8 cellular contexts compared by ENCODE assay signal in genomic region chr1:46246548-46247432, GRCh38. TPM values are rescaled to one million over a fixed set of nuclear protein-coding genes. Genes with fewer than 3 reads are reported as not detected.
DNase-seq lines count a peak whose midpoint lies in the region; ATAC-seq and TF ChIP-seq lines count a peak whose summit lies in the region.

No MANE protein-coding gene starts in this region.

- H3K9me3 ChIP-seq in CD8-positive, alpha-beta T cell (ENCODE audit: low read length), result no peaks in the 10 kb centered on the region
- H3K9me3 ChIP-seq in Panc1 (ENCODE audit: control insufficient read depth, insufficient read depth, low read depth, low read length) (no peaks in the 10 kb centered on the region), right atrium auricular region (no peaks in the 10 kb centered on the region)

- H3K4me3 ChIP-seq in CD8-positive, alpha-beta T cell (ENCODE audit: low read depth, low read length), result peak overlapping the region; percentile 78
- H3K4me3 ChIP-seq in Panc1 (ENCODE audit: low read depth in 2 of 2, low read length in 2 of 2), result peak overlapping the region; percentile 64 to 91
- H3K4me3 ChIP-seq in right atrium auricular region, result peak overlapping the region; percentile 47 to 65
- H3K4me3 ChIP-seq in skeletal muscle cell (ENCODE audit: low read depth, low read length), result peak overlapping the region; percentile 77

- peak overlapping the region; percentile 43 for H3K27ac ChIP-seq in CD8-positive, alpha-beta T cell (ENCODE audit: low read depth, low read length)
- H3K27ac ChIP-seq in Panc1 (ENCODE audit: low read length), result peak overlapping the region; percentile 83
- H3K27ac ChIP-seq in right atrium auricular region, result peak overlapping the region; percentile 70 to 80

- in situ Hi-C loops in Panc1 (cut with HindIII; ENCODE audit: low pct_unique_long_range_greater_than_20kb, low sequenced_read_pairs), result no loop called here

- H3K4me3 Mint-ChIP-seq in CD8-positive, alpha-beta T cell, result peak overlapping the region; percentile 87
- peak overlapping the region; percentile 96 for H3K4me3 Mint-ChIP-seq in activated naive CD8-positive, alpha-beta T cell treated with anti-CD3 and anti-CD28 coated beads, Interleukin-2, amount 10 ng/mL, durations not matched to agents 7 days and 5 days

- H3K27ac Mint-ChIP-seq in CD8-positive, alpha-beta T cell, result peak overlapping the region; percentile 84
- peak overlapping the region; percentile 95 for H3K27ac Mint-ChIP-seq in activated naive CD8-positive, alpha-beta T cell treated with anti-CD3 and anti-CD28 coated beads, Interleukin-2, amount 10 ng/mL, durations not matched to agents 7 days and 5 days

- H3K9me3 Mint-ChIP-seq in CD8-positive, alpha-beta T cell, result no peaks in the 10 kb centered on the region
- no peaks in the 10 kb centered on the region for H3K9me3 Mint-ChIP-seq in activated naive CD8-positive, alpha-beta T cell treated with anti-CD3 and anti-CD28 coated beads, Interleukin-2, amount 10 ng/mL, durations not matched to agents 7 days and 5 days

- H3K36me3 Mint-ChIP-seq in CD8-positive, alpha-beta T cell, result no peaks in the 10 kb centered on the region
- peaks cover 22% of the 10 kb centered on the region for H3K36me3 Mint-ChIP-seq in activated naive CD8-positive, alpha-beta T cell treated with anti-CD3 and anti-CD28 coated beads, Interleukin-2, amount 10 ng/mL, durations not matched to agents 7 days and 5 days

- H3K27me3 Mint-ChIP-seq in CD8-positive, alpha-beta T cell (ENCODE audit: low read depth), result no peaks in the 10 kb centered on the region
- H3K27me3 Mint-ChIP-seq in activated naive CD8-positive, alpha-beta T cell treated with anti-CD3 and anti-CD28 coated beads, Interleukin-2, amount 10 ng/mL, durations not matched to agents 7 days and 5 days, result no peaks in the 10 kb centered on the region

- BruUV-seq in Panc1 (replicated peaks; lab: Mats Ljungman, UMichigan), result TSS peak; percentile 87

- POLR2A ChIA-PET in CD8-positive, alpha-beta T cell (lab: Charles Lee), result interaction anchor here (1.0 to 1.4 kb wide), 2 partner anchors 57 to 287 kb away, joined by 3 to 10 read pairs; partner anchors contain the start of genes LRRC41 and UQCRH
- POLR2A ChIA-PET in Panc1 (lab: Charles Lee), result interaction anchor here (0.6 to 1.0 kb wide), 10 partner anchors 18 to 558 kb away, joined by 3 to 17 read pairs (median 7); no protein-coding TSS in a partner anchor
- POLR2A ChIA-PET in activated naive CD8-positive, alpha-beta T cell treated with anti-CD3 and anti-CD28 coated beads, Interleukin-2, amount 10 ng/mL, durations not matched to agents 7 days and 5 days (lab: Charles Lee), result interaction anchor here (0.6 to 2.1 kb wide), 14 partner anchors 11 to 730 kb away, joined by 3 to 18 read pairs (median 5); partner anchors contain the start of genes GPBP1L1, LRRC41, LURAP1 and NASP

- intact Hi-C loops in CD8-positive, alpha-beta T cell (cut with DNase I, micrococcal nuclease), result loop anchor here (1.0 to 10.0 kb wide), 11 partner anchors 48 to 1066 kb away; partner anchors contain the start of genes MOB3C (in 2 of the 2), NSUN4 (in 2 of the 2), POMGNT1 (in 2 of the 2) and EFCAB14 (in 1 of the 2)
- intact Hi-C loops in Panc1 (cut with micrococcal nuclease; ENCODE audit: unreplicated experiment), result no loop called here

- peak in 3 of 7 experiments; percentile 20 to 62 (median 46) for DNase-seq in CD8-positive, alpha-beta T cell
- DNase-seq in GM19238 (ENCODE audit: insufficient read length, low spot score), result peak; percentile 93
- no peak for DNase-seq in Panc1 (ENCODE audit: low read depth, low spot score)
- DNase-seq in activated naive CD8-positive, alpha-beta T cell treated with anti-CD3 and anti-CD28 coated beads, Interleukin-2, amount 10 ng/mL, durations not matched to agents 7 days and 5 days, result no peak
- DNase-seq in right atrium auricular region (ENCODE audit: low spot score), result peak; percentile 64
- DNase-seq in skeletal muscle cell (ENCODE audit: low read depth), result peak; percentile 19
- DNase-seq in pons (ENCODE audit: low spot score), result no peak

- H3K4me1 ChIP-seq in CD8-positive, alpha-beta T cell (ENCODE audit: insufficient read depth, low read length), result peaks cover 10% of the 10 kb centered on the region
- peaks cover 22% of the 10 kb centered on the region for H3K4me1 ChIP-seq in Panc1 (ENCODE audit: control insufficient read depth, insufficient read depth, low read length)
- peaks cover 0 to 16% of the 10 kb centered on the region in 2 donors for H3K4me1 ChIP-seq in right atrium auricular region

- ATAC-seq in CD8-positive, alpha-beta T cell, result peak; percentile 19
- ATAC-seq in HG03280 (IDR thresholded peaks at IDR 0.05; ENCODE audit: unreplicated experiment) (peak; percentile 56), Panc1 (peak; percentile 86)
- peak; percentile 68 for ATAC-seq in activated naive CD8-positive, alpha-beta T cell treated with anti-CD3 and anti-CD28 coated beads, Interleukin-2, amount 10 ng/mL, durations not matched to agents 7 days and 5 days (ENCODE audit: low read depth)

- no peaks in the 10 kb centered on the region for H3K36me3 ChIP-seq in CD8-positive, alpha-beta T cell (ENCODE audit: insufficient read depth, low read length)
- H3K36me3 ChIP-seq in Panc1 (ENCODE audit: control insufficient read depth, insufficient read depth, low read length) (no peaks in the 10 kb centered on the region; the same call in none of the 2 replicates), right atrium auricular region (no peaks in the 10 kb centered on the region)

- H3K4me1 Mint-ChIP-seq in CD8-positive, alpha-beta T cell (ENCODE audit: low read depth), result peaks cover 16% of the 10 kb centered on the region
- H3K4me1 Mint-ChIP-seq in activated naive CD8-positive, alpha-beta T cell treated with anti-CD3 and anti-CD28 coated beads, Interleukin-2, amount 10 ng/mL, durations not matched to agents 7 days and 5 days, result peaks cover 21% of the 10 kb centered on the region

- H3K27me3 ChIP-seq in CD8-positive, alpha-beta T cell (ENCODE audit: insufficient read depth, low read length), result no peaks in the 10 kb centered on the region
- no peaks in the 10 kb centered on the region for H3K27me3 ChIP-seq in Panc1 (ENCODE audit: control insufficient read depth, insufficient read depth, low read length)
- no peaks in the 10 kb centered on the region for H3K27me3 ChIP-seq in right atrium auricular region

- CTCF ChIA-PET in CD8-positive, alpha-beta T cell (lab: Charles Lee), result interaction anchor here (1.1 to 5.7 kb wide), 4 partner anchors 24 to 100 kb away, joined by 4 to 42 read pairs (median 5); partner anchors contain the start of genes LRRC41 and UQCRH
- CTCF ChIA-PET in Panc1 (lab: Charles Lee), result interaction anchor here (0.6 to 2.2 kb wide), 6 partner anchors 9 to 213 kb away, joined by 3 to 12 read pairs (median 4); no protein-coding TSS in a partner anchor

- TF ChIP-seq CTCF in CD8-positive, alpha-beta T cell (IDR thresholded peaks at IDR 0.05), result no peak
- TF ChIP-seq CTCF in Panc1 (IDR thresholded peaks at IDR 0.05) (no peak), right atrium auricular region (IDR thresholded peaks at IDR 0.05) (no peak)

RNA-seq across cellular contexts. Expression of gene RAD54L, which starts 0.8 kb away (rescaled TPM):
- total RNA-seq in CD8-positive, alpha-beta T cell, result 1 to 10 TPM in 1 of 2 experiments, under 1 TPM in 1; 0.56 to 1.4 TPM
- total RNA-seq in Panc1 (2021; ENCODE audit: unreplicated experiment) (29.4 TPM), right atrium auricular region (not detected)
- polyA plus RNA-seq in Panc1 (2012; ENCODE audit: insufficient read length), result 15.3 TPM
- 10 to 100 TPM; 47.9 to 50.8 TPM for total RNA-seq in activated naive CD8-positive, alpha-beta T cell treated with anti-CD3 and anti-CD28 coated beads, Interleukin-2, amount 10 ng/mL, durations not matched to agents 7 days and 5 days

RNA-seq across cellular contexts. Expression of gene LURAP1, which starts 43.7 kb away (rescaled TPM):
- not detected for total RNA-seq in CD8-positive, alpha-beta T cell
- total RNA-seq in Panc1 (2021; ENCODE audit: unreplicated experiment) (3.5 TPM), right atrium auricular region (1 to 10 TPM; 4.1 to 9.1 TPM)
- 1.9 TPM for polyA plus RNA-seq in Panc1 (2012; ENCODE audit: insufficient read length)
- total RNA-seq in activated naive CD8-positive, alpha-beta T cell treated with anti-CD3 and anti-CD28 coated beads, Interleukin-2, amount 10 ng/mL, durations not matched to agents 7 days and 5 days, result under 1 TPM; 0.20 to 0.36 TPM

RNA-seq across cellular contexts. Expression of gene POMGNT1, which starts 48.6 kb away (rescaled TPM):
- total RNA-seq in CD8-positive, alpha-beta T cell, result 10 to 100 TPM; 20.3 to 23.4 TPM
- 178 TPM for total RNA-seq in Panc1 (2021; ENCODE audit: unreplicated experiment)
- 145 TPM for polyA plus RNA-seq in Panc1 (2012; ENCODE audit: insufficient read length)
- total RNA-seq in activated naive CD8-positive, alpha-beta T cell treated with anti-CD3 and anti-CD28 coated beads, Interleukin-2, amount 10 ng/mL, durations not matched to agents 7 days and 5 days, result 10 to 100 TPM; 32.7 to 34.3 TPM
- total RNA-seq in right atrium auricular region, result 10 to 100 TPM; 57.0 to 87.8 TPM

RNA-seq across cellular contexts. Expression of gene LRRC41, which starts 56.6 kb away (rescaled TPM):
- 10 to 100 TPM; 25.5 to 27.1 TPM for total RNA-seq in CD8-positive, alpha-beta T cell
- 55.3 TPM for total RNA-seq in Panc1 (2021; ENCODE audit: unreplicated experiment)
- 46.8 TPM for polyA plus RNA-seq in Panc1 (2012; ENCODE audit: insufficient read length)
- 10 to 100 TPM; 36.8 to 38.8 TPM for total RNA-seq in activated naive CD8-positive, alpha-beta T cell treated with anti-CD3 and anti-CD28 coated beads, Interleukin-2, amount 10 ng/mL, durations not matched to agents 7 days and 5 days
- total RNA-seq in right atrium auricular region, result 10 to 100 TPM; 48.3 to 57.8 TPM

RNA-seq across cellular contexts. Expression of gene UQCRH, which starts 56.7 kb away (rescaled TPM):
- total RNA-seq in CD8-positive, alpha-beta T cell, result 100 to 1,000 TPM; 100 to 118 TPM
- 498 TPM for total RNA-seq in Panc1 (2021; ENCODE audit: unreplicated experiment)
- 467 TPM for polyA plus RNA-seq in Panc1 (2012; ENCODE audit: insufficient read length)
- total RNA-seq in activated naive CD8-positive, alpha-beta T cell treated with anti-CD3 and anti-CD28 coated beads, Interleukin-2, amount 10 ng/mL, durations not matched to agents 7 days and 5 days, result 100 to 1,000 TPM; 250 to 260 TPM
- 1,000 to 10,000 TPM in 1 of 2 donors, 100 to 1,000 TPM in 1; 929 to 1,323 TPM for total RNA-seq in right atrium auricular region

Comparison
In these comparisons a context has a peak if more than half of its experiments do, and no peak if none do; other contexts are left out.
1. ATAC-seq: peak in every context shown above with its lines; median percentile 86 in Panc1; 68 in activated naive CD8-positive, alpha-beta T cell treated with anti-CD3 and anti-CD28 coated beads, Interleukin-2, amount 10 ng/mL, durations not matched to agents 7 days and 5 days; 56 in HG03280; 19 in CD8-positive, alpha-beta T cell.
2. DNase-seq: peak in GM19238 (single experiment), right atrium auricular region (single experiment) and skeletal muscle cell (single experiment); none in Panc1 (single experiment), activated naive CD8-positive, alpha-beta T cell treated with anti-CD3 and anti-CD28 coated beads, Interleukin-2, amount 10 ng/mL, durations not matched to agents 7 days and 5 days (single experiment) and pons (single experiment).
3. RNA of gene RAD54L, which starts 0.8 kb away (total RNA-seq): 47.9 to 50.8 TPM in activated naive CD8-positive, alpha-beta T cell treated with anti-CD3 and anti-CD28 coated beads, Interleukin-2, amount 10 ng/mL, durations not matched to agents 7 days and 5 days and 29.4 TPM in Panc1 (single experiment); 0.56 to 1.4 TPM in CD8-positive, alpha-beta T cell and not detected in right atrium auricular region; every median in the first group is over 10 times any median in the second.
4. Peak in every context shown above with its lines, with median percentiles within 50 percentile points of each other: H3K27ac ChIP-seq and H3K4me3 ChIP-seq.